Comparison of ENCODE assay signal across 22 cellular contexts in genomic region chr10:1487288-1487687, GRCh38.
A peak's percentile ranks its signal among the peaks of the same experiment; 100 is the strongest.
DNase-seq lines count a peak whose midpoint lies in the region; ATAC-seq and TF ChIP-seq lines count a peak whose summit lies in the region.
"Had no signal": no experiment of that assay in that cellular context is flagged by ENCODE, and none has a peak within 500 bp of the region (broad histone marks: within the 10 kb centered on the region; RNA-seq: fewer than 3 reads in every experiment).

No MANE protein-coding gene starts in this region.

- peaks cover 2% of the 10 kb centered on the region for H3K4me1 Mint-ChIP-seq in glutamatergic neuron (ENCODE audit: low read depth, unreplicated experiment)
- H3K4me1 Mint-ChIP-seq: CD4-positive, CD25-positive, alpha-beta regulatory T cell; CD8-positive, alpha-beta memory T cell had no signal

- H3K36me3 Mint-ChIP-seq in glutamatergic neuron (ENCODE audit: unreplicated experiment): no peaks in the 10 kb centered on the region
- H3K36me3 Mint-ChIP-seq: CD4-positive, CD25-positive, alpha-beta regulatory T cell; CD8-positive, alpha-beta memory T cell had no signal

- no peaks in the 10 kb centered on the region for H3K27me3 Mint-ChIP-seq in glutamatergic neuron (ENCODE audit: unreplicated experiment)
- H3K27me3 Mint-ChIP-seq: CD4-positive, CD25-positive, alpha-beta regulatory T cell had no signal

- in situ Hi-C loops in GM13977 (cut with MboI; ENCODE audit: low pct_unique_long_range_greater_than_20kb, low sequenced_read_pairs, unreplicated experiment): no loop called here

- ATAC-seq in GM21717 (IDR thresholded peaks at IDR 0.05; ENCODE audit: unreplicated experiment): no peak
- ATAC-seq in omental fat pad (ENCODE audit: low FRiP score): no peak
- ATAC-seq: A549, GM12878, K562 had no signal

- no peak overlapping the region for H3K4me3 ChIP-seq in LNCaP clone FGC (ENCODE audit: low read depth, low read length)
- H3K4me3 ChIP-seq in coronary artery: no peak overlapping the region
- H3K4me3 ChIP-seq: A549, GM12878, K562 had no signal

- DNase-seq in DMS79 treated with DMSO at 0.1 percent for 48 hours (lab: John Stamatoyannopoulos, UW) (peak; percentile 16), DMS79 (lab: John Stamatoyannopoulos, UW) (no peak), LNCaP clone FGC (ENCODE audit: low read depth) (peak; percentile 18), coronary artery (ENCODE audit: low spot score) (peak; percentile 36), omental fat pad (ENCODE audit: low spot score) (no peak), glutamatergic neuron (no peak), GM13977 (ENCODE audit: low spot score) (no peak)
- DNase-seq: AML-193; CD4-positive, CD25-positive, alpha-beta regulatory T cell; CD8-positive, alpha-beta memory T cell; COR-L47; DMS 273 treated with DMSO at 0.1 percent for 48 hours; DMS53; EL; GOT3; H9; IMR-90 had no signal

- H3K4me3 Mint-ChIP-seq in glutamatergic neuron (ENCODE audit: unreplicated experiment): no peak overlapping the region
- H3K4me3 Mint-ChIP-seq: CD4-positive, CD25-positive, alpha-beta regulatory T cell; CD8-positive, alpha-beta memory T cell; H9 had no signal

- no peak overlapping the region for H3K27ac ChIP-seq in coronary artery
- H3K27ac ChIP-seq: 22Rv1, A549 had no signal

- TF ChIP-seq CTCF in LNCaP clone FGC (IDR thresholded peaks at IDR 0.05; ENCODE audit: control insufficient read depth, extremely low read depth, insufficient read depth) (no peak), coronary artery (IDR thresholded peaks at IDR 0.05) (no peak), omental fat pad (IDR thresholded peaks at IDR 0.05) (no peak), glutamatergic neuron (IDR thresholded peaks at IDR 0.05; ENCODE audit: partially characterized antibody, unreplicated experiment) (no peak), GM13977 (IDR thresholded peaks at IDR 0.05; ENCODE audit: extremely low read depth, insufficient read depth, missing control alignments) (no peak)

- H3K9me3 Mint-ChIP-seq in glutamatergic neuron (ENCODE audit: unreplicated experiment): peaks cover 4% of the 10 kb centered on the region
- H3K9me3 Mint-ChIP-seq: CD8-positive, alpha-beta memory T cell; H9 had no signal

- H3K27ac Mint-ChIP-seq in glutamatergic neuron (ENCODE audit: unreplicated experiment): no peak overlapping the region
- H3K27ac Mint-ChIP-seq: CD8-positive, alpha-beta memory T cell; H9 had no signal

Comparison
In these comparisons a context has a peak if more than half of its experiments do, and no peak if none do; other contexts are left out.
1. DNase-seq: peak in DMS79 treated with DMSO at 0.1 percent for 48 hours (single experiment), LNCaP clone FGC (single experiment) and coronary artery (single experiment); none in DMS79 (single experiment), omental fat pad (single experiment), glutamatergic neuron (single experiment) and GM13977 (single experiment).